In genomic region chr12:56267443-56268071, GRCh38 we compare ENCODE assay signal across 8 cellular contexts. TPM values are rescaled to one million over a fixed set of nuclear protein-coding genes. Genes with fewer than 3 reads are reported as not detected.
DNase-seq lines count a peak whose midpoint lies in the region; ATAC-seq, FAIRE-seq and TF ChIP-seq lines count a peak whose summit lies in the region.

No MANE protein-coding gene starts in this region.

- peaks cover 48% of the 10 kb centered on the region for H3F3A ChIP-seq in SK-N-SH (replicated peaks; ENCODE audit: insufficient read depth)

- WGBS in SK-N-SH (ENCODE audit: low lambda C conversion rate): 36% methylated on average over 21 of the region's 21 CpGs
- WGBS in K562 (ENCODE audit: insufficient coverage, low coverage, missing lambda C conversion rate): 34% methylated on average over 20 of the region's 21 CpGs
- 27% methylated on average over 21 of the region's 21 CpGs for WGBS in suprapubic skin

- intact Hi-C loops in K562 (cut with micrococcal nuclease): loop anchor here (2.0 kb wide), 2 partner anchors 33 to 43 kb away; partner anchors contain the start of genes CS and NABP2

- H3K9ac ChIP-seq in SK-N-SH (peak overlapping the region; percentile 85), K562 (ENCODE audit: insufficient read depth in 1 of 2, low read depth in 2 of 2, low read length in 2 of 2) (peak overlapping the region; percentile 71 to 87)

- no TSS peak for BruUV-seq in K562 (replicated peaks; lab: Mats Ljungman, UMichigan)

- H3K79me2 ChIP-seq in SK-N-SH (ENCODE audit: insufficient read depth): no peaks in the 10 kb centered on the region
- no peaks in the 10 kb centered on the region for H3K79me2 ChIP-seq in K562 (ENCODE audit: control insufficient read depth, insufficient read depth, low read length)

- CTCF ChIA-PET in SK-N-SH (lab: Yijun Ruan, JAX) (interaction anchor here (0.5 to 5.2 kb wide), 13 partner anchors 10 to 1316 kb away, joined by 3 to 49 read pairs (median 5); partner anchors contain the start of genes ANKRD52, CNPY2, PA2G4 and RAB5B), K562 (lab: Yijun Ruan, JAX; ENCODE audit: low intra/inter-chr PET ratio) (interaction anchor here (0.8 kb wide), 1 partner anchor 75 kb away, joined by 4 read pairs; no protein-coding TSS in a partner anchor)

- TF ChIP-seq CTCF in SK-N-SH (IDR thresholded peaks at IDR 0.05) (no peak), K562 (IDR thresholded peaks at IDR 0.05 in 2 of 3, conservative IDR thresholded peaks at IDR 0.05 in 1 of 3; ENCODE audit: insufficient read depth in 2 of 3, low read depth in 1 of 3, low read length in 3 of 3) (no peak), suprapubic skin (IDR thresholded peaks at IDR 0.05) (no peak), D721Med (IDR thresholded peaks at IDR 0.05; ENCODE audit: insufficient read depth, missing control alignments) (no peak)

- no peaks in the 10 kb centered on the region for H3K9me1 ChIP-seq in K562 (ENCODE audit: control insufficient read depth, insufficient read depth, low read length)

- peak overlapping the region; percentile 88 to 92; a peak in 3 of 4 replicates for H3K27ac ChIP-seq in SK-N-SH (ENCODE audit: low read depth in 2 of 2, low read length in 1 of 2)
- H3K27ac ChIP-seq in K562 (ENCODE audit: extremely low read depth, low read depth, low read length): peak overlapping the region; percentile 77; the same call in 2 of the 3 replicates
- H3K27ac ChIP-seq in layer of hippocampus (ENCODE audit: low read depth, low read length): peak overlapping the region; percentile 92
- H3K27ac ChIP-seq in suprapubic skin: peak overlapping the region; percentile 88

- TF ChIP-seq EP300 in SK-N-SH (IDR thresholded peaks at IDR 0.05; ENCODE audit: borderline replicate concordance in 1 of 2, low read depth in 1 of 2, low read length in 1 of 2) (no peak), K562 (IDR thresholded peaks at IDR 0.05; ENCODE audit: low read length) (no peak), suprapubic skin (IDR thresholded peaks at IDR 0.05) (no peak)

- H3K4me3 ChIP-seq in SK-N-SH (ENCODE audit: low read depth in 2 of 2, low read length in 1 of 2) (peak overlapping the region; percentile 69 to 74), K562 (peak overlapping the region; percentile 67), suprapubic skin (peak overlapping the region; percentile 63)

- H3K9me3 ChIP-seq in SK-N-SH (no peaks in the 10 kb centered on the region), K562 (replicated peaks; ENCODE audit: control insufficient read depth, insufficient read depth, low read depth, low read length) (no peaks in the 10 kb centered on the region), suprapubic skin (no peaks in the 10 kb centered on the region)

- H3K9me2 ChIP-seq in SK-N-SH: no peaks in the 10 kb centered on the region

- in situ Hi-C loops in K562 (cut with MboI): no loop called here

- H3K4me2 ChIP-seq in SK-N-SH (peak overlapping the region; percentile 86), K562 (ENCODE audit: insufficient read depth, low read length) (peak overlapping the region; percentile 88)

- ATAC-seq in SK-N-SH treated with all-trans-retinoic acid at 6 μM for 48 hours: no peak; the same call in 1 of the 3 replicates
- peak; percentile 11 for ATAC-seq in HG03571 (IDR thresholded peaks at IDR 0.05; ENCODE audit: unreplicated experiment)
- ATAC-seq in K562: peak; percentile 21

- DNase-seq in SK-N-SH (peak; percentile 53), K562 (ENCODE audit: extremely low read depth in 1 of 4, low spot score in 3 of 4) (peak; percentile 52 to 55 (median 52)), suprapubic skin (ENCODE audit: low spot score in 2 of 2) (no peak), D721Med (ENCODE audit: insufficient read length, low spot score) (no peak), superior temporal gyrus (ENCODE audit: extremely low spot score) (no peak)

- no peak for FAIRE-seq in K562 (lab: Jason Lieb, UNC)
- FAIRE-seq in D721Med (lab: Jason Lieb, UNC): no peak

- H3K4me1 ChIP-seq in SK-N-SH (ENCODE audit: control insufficient read depth in 1 of 2, insufficient read depth in 2 of 2, low read depth in 1 of 2, low read length in 1 of 2): peaks cover 0 to 8% of the 10 kb centered on the region in 2 experiments; a peak in 1 of 4 replicates
- H3K4me1 ChIP-seq in K562 (replicated peaks in 1 of 2; ENCODE audit: control insufficient read depth in 2 of 2, insufficient read depth in 2 of 2, low read length in 2 of 2): peaks cover 11 to 19% of the 10 kb centered on the region in 2 experiments; a peak in 4 of 5 replicates
- peaks cover 16% of the 10 kb centered on the region for H3K4me1 ChIP-seq in suprapubic skin

- no peak for TF ChIP-seq POLR2A in K562 (conservative IDR thresholded peaks at IDR 0.05)
- TF ChIP-seq POLR2A in suprapubic skin (IDR thresholded peaks at IDR 0.05): no peak

- H3K27me3 ChIP-seq in SK-N-SH (ENCODE audit: insufficient read depth) (no peaks in the 10 kb centered on the region), K562 (ENCODE audit: control insufficient read depth in 2 of 2, insufficient read depth in 2 of 2, low read length in 2 of 2) (no peaks in the 10 kb centered on the region), layer of hippocampus (ENCODE audit: control insufficient read depth, insufficient read depth, low read length) (no peaks in the 10 kb centered on the region), suprapubic skin (no peaks in the 10 kb centered on the region)

- no peak for TF ChIP-seq RAD21 in SK-N-SH (IDR thresholded peaks at IDR 0.05; ENCODE audit: low read length)
- TF ChIP-seq RAD21 in K562 (CRISPR knock-in tag; conservative IDR thresholded peaks at IDR 0.05 in 1 of 2, IDR thresholded peaks at IDR 0.05 in 1 of 2): no peak

- H2AFZ ChIP-seq in SK-N-SH (ENCODE audit: low read depth) (peak overlapping the region; percentile 96), K562 (ENCODE audit: low read depth, low read length) (peak overlapping the region; percentile 94)

- H3K36me3 ChIP-seq in SK-N-SH (replicated peaks in 1 of 2; ENCODE audit: control insufficient read depth in 1 of 2, insufficient read depth in 2 of 2, low read length in 1 of 2) (peaks cover 16 to 31% of the 10 kb centered on the region in 2 experiments), K562 (ENCODE audit: control insufficient read depth, insufficient read depth, low read length) (peaks cover 33% of the 10 kb centered on the region), suprapubic skin (peaks cover 23% of the 10 kb centered on the region)

- H4K20me1 ChIP-seq in SK-N-SH (ENCODE audit: insufficient read depth): no peaks in the 10 kb centered on the region
- H4K20me1 ChIP-seq in K562 (replicated peaks; ENCODE audit: control insufficient read depth, insufficient read depth, low read length): no peaks in the 10 kb centered on the region

- POLR2A ChIA-PET in SK-N-SH (lab: Yijun Ruan, JAX): interaction anchor here (0.6 to 1.8 kb wide), 11 partner anchors 9 to 222 kb away, joined by 3 to 12 read pairs (median 4); partner anchors contain the start of genes ANKRD52, CNPY2, CS and RNF41
- POLR2A ChIA-PET in K562 (lab: Yijun Ruan, JAX): interaction anchor here (0.7 to 3.3 kb wide), 9 partner anchors 9 to 150 kb away, joined by 3 to 25 read pairs (median 6); partner anchors contain the start of genes ANKRD52, IL23A, RNF41 and SMARCC2

RNA-seq across cellular contexts. Expression of gene COQ10A, which starts 0.8 kb away (rescaled TPM):
- polyA plus RNA-seq in SK-N-SH (2012; rRNA removed) (42.2 and 56.2 TPM in 2 replicates), K562 (2011; rRNA removed) (26.4 and 31.2 TPM in 2 replicates), K562 (2014; fragmentation: Illumina TruSeq; extraction: Trizol) (16.3 and 19.3 TPM in 2 replicates), K562 (2014; fragmentation: Nextera tagmentation; extraction: Ambion mirVana) (1 to 10 TPM; 3.1 to 5.7 TPM), K562 (2014; rRNA removed) (21.1 and 23.6 TPM in 2 replicates)
- polyA plus RNA-seq in SK-N-SH (2012; cell fraction: cytosol; rRNA removed): 27.5 and 30.4 TPM in 2 replicates
- polyA plus RNA-seq in SK-N-SH (2012; cell fraction: nucleus; rRNA removed): 121 and 165 TPM in 2 replicates
- total RNA-seq in K562 (2011; cell fraction: chromatin; rRNA removed; ENCODE audit: low replicate concordance): 40.5 and 51.5 TPM in 2 replicates
- total RNA-seq in K562 (2011; cell fraction: nucleolus; rRNA removed): 39.9 and 41.2 TPM in 2 replicates
- 38.4 and 43.7 TPM in 2 replicates for total RNA-seq in K562 (2011; cell fraction: nucleoplasm; rRNA removed)
- total RNA-seq in K562 (2014; rRNA removed) (11.3 and 14.3 TPM in 2 replicates), K562 (2014; rRNA removed; fragmentation: Illumina TruSeq; extraction: Trizol) (11.4 and 12.0 TPM in 2 replicates), K562 (2015; rRNA removed; fragmentation: Illumina TruSeq; extraction: Trizol) (10.0 and 11.0 TPM in 2 replicates), K562 (2021) (12.7 and 14.2 TPM in 2 replicates), suprapubic skin (10 to 100 TPM in 1 of 4 donors, 1 to 10 TPM in 3; 3.4 to 17.0 (median 7.6) TPM)
- polyA plus RNA-seq in K562 (2011; cell fraction: cytosol; rRNA removed): 19.6 and 35.7 TPM in 2 replicates
- 49.1 and 54.0 TPM in 2 replicates for polyA plus RNA-seq in K562 (2011; cell fraction: nucleus; rRNA removed)
- 11.8 and 21.5 TPM in 2 replicates for polyA plus RNA-seq in K562 (2012)
- 15.2 and 18.2 TPM in 2 replicates for polyA minus RNA-seq in K562 (2011; rRNA and poly(A)+ RNA removed)
- polyA minus RNA-seq in K562 (2011; cell fraction: cytosol; rRNA and poly(A)+ RNA removed): 5.1 and 7.4 TPM in 2 replicates
- polyA minus RNA-seq in K562 (2011; cell fraction: nucleus; rRNA and poly(A)+ RNA removed): 7.7 and 12.7 TPM in 2 replicates

RNA-seq across cellular contexts. Expression of gene ANKRD52, which starts 9.4 kb away (rescaled TPM):
- polyA plus RNA-seq in SK-N-SH (2012; rRNA removed): 22.5 and 23.4 TPM in 2 replicates
- polyA plus RNA-seq in SK-N-SH (2012; cell fraction: cytosol; rRNA removed): 9.9 and 14.0 TPM in 2 replicates
- 82.4 and 85.1 TPM in 2 replicates for polyA plus RNA-seq in SK-N-SH (2012; cell fraction: nucleus; rRNA removed)
- 36.9 and 89.7 TPM in 2 replicates for total RNA-seq in K562 (2011; cell fraction: chromatin; rRNA removed; ENCODE audit: low replicate concordance)
- total RNA-seq in K562 (2011; cell fraction: nucleolus; rRNA removed): 28.3 and 32.8 TPM in 2 replicates
- 34.2 and 38.4 TPM in 2 replicates for total RNA-seq in K562 (2011; cell fraction: nucleoplasm; rRNA removed)
- total RNA-seq in K562 (2014; rRNA removed): 7.5 and 14.9 TPM in 2 replicates
- total RNA-seq in K562 (2014; rRNA removed; fragmentation: Illumina TruSeq; extraction: Trizol): 5.8 and 7.9 TPM in 2 replicates
- 8.7 and 10.2 TPM in 2 replicates for total RNA-seq in K562 (2015; rRNA removed; fragmentation: Illumina TruSeq; extraction: Trizol)
- total RNA-seq in K562 (2021): 39.1 and 46.8 TPM in 2 replicates
- 7.4 and 13.4 TPM in 2 replicates for polyA plus RNA-seq in K562 (2011; rRNA removed)
- polyA plus RNA-seq in K562 (2011; cell fraction: cytosol; rRNA removed): 9.9 and 12.9 TPM in 2 replicates
- 33.2 and 50.3 TPM in 2 replicates for polyA plus RNA-seq in K562 (2011; cell fraction: nucleus; rRNA removed)
- polyA plus RNA-seq in K562 (2012): 21.4 and 22.5 TPM in 2 replicates
- polyA plus RNA-seq in K562 (2014; fragmentation: Illumina TruSeq; extraction: Trizol): 22.6 and 25.5 TPM in 2 replicates
- under 1 TPM; 0.52 to 0.55 TPM for polyA plus RNA-seq in K562 (2014; fragmentation: Nextera tagmentation; extraction: Ambion mirVana)
- polyA plus RNA-seq in K562 (2014; rRNA removed): 16.7 and 17.3 TPM in 2 replicates
- 9.5 and 13.7 TPM in 2 replicates for polyA minus RNA-seq in K562 (2011; rRNA and poly(A)+ RNA removed)
- polyA minus RNA-seq in K562 (2011; cell fraction: cytosol; rRNA and poly(A)+ RNA removed): 15.3 and 16.6 TPM in 2 replicates
- 7.7 and 12.7 TPM in 2 replicates for polyA minus RNA-seq in K562 (2011; cell fraction: nucleus; rRNA and poly(A)+ RNA removed)
- total RNA-seq in suprapubic skin: 10 to 100 TPM; 20.3 to 33.6 (median 24.6) TPM

RNA-seq across cellular contexts. Expression of gene CS, which starts 32.6 kb away (rescaled TPM):
- polyA plus RNA-seq in SK-N-SH (2012; rRNA removed): 121 and 149 TPM in 2 replicates
- 100 and 110 TPM in 2 replicates for polyA plus RNA-seq in SK-N-SH (2012; cell fraction: cytosol; rRNA removed)
- 127 and 172 TPM in 2 replicates for polyA plus RNA-seq in SK-N-SH (2012; cell fraction: nucleus; rRNA removed)
- 232 and 281 TPM in 2 replicates for total RNA-seq in K562 (2011; cell fraction: chromatin; rRNA removed; ENCODE audit: low replicate concordance)
- total RNA-seq in K562 (2011; cell fraction: nucleolus; rRNA removed): 149 and 156 TPM in 2 replicates
- 189 and 239 TPM in 2 replicates for total RNA-seq in K562 (2011; cell fraction: nucleoplasm; rRNA removed)
- total RNA-seq in K562 (2014; rRNA removed): 103 and 130 TPM in 2 replicates
- 149 and 156 TPM in 2 replicates for total RNA-seq in K562 (2014; rRNA removed; fragmentation: Illumina TruSeq; extraction: Trizol)
- total RNA-seq in K562 (2015; rRNA removed; fragmentation: Illumina TruSeq; extraction: Trizol): 164 and 168 TPM in 2 replicates
- 365 and 375 TPM in 2 replicates for total RNA-seq in K562 (2021)
- 107 and 183 TPM in 2 replicates for polyA plus RNA-seq in K562 (2011; rRNA removed)
- 101 and 152 TPM in 2 replicates for polyA plus RNA-seq in K562 (2011; cell fraction: cytosol; rRNA removed)
- polyA plus RNA-seq in K562 (2011; cell fraction: nucleus; rRNA removed): 173 and 189 TPM in 2 replicates
- polyA plus RNA-seq in K562 (2012): 183 and 226 TPM in 2 replicates
- polyA plus RNA-seq in K562 (2014; fragmentation: Illumina TruSeq; extraction: Trizol): 301 and 390 TPM in 2 replicates
- polyA plus RNA-seq in K562 (2014; fragmentation: Nextera tagmentation; extraction: Ambion mirVana): 100 to 1,000 TPM in 1 of 2 experiments, 10 to 100 TPM in 1; 99.9 to 239 TPM
- 109 and 122 TPM in 2 replicates for polyA plus RNA-seq in K562 (2014; rRNA removed)
- polyA minus RNA-seq in K562 (2011; rRNA and poly(A)+ RNA removed): 150 and 226 TPM in 2 replicates
- polyA minus RNA-seq in K562 (2011; cell fraction: cytosol; rRNA and poly(A)+ RNA removed): 315 and 351 TPM in 2 replicates
- 64.2 and 101 TPM in 2 replicates for polyA minus RNA-seq in K562 (2011; cell fraction: nucleus; rRNA and poly(A)+ RNA removed)
- 100 to 1,000 TPM; 176 to 218 (median 179) TPM for total RNA-seq in suprapubic skin

RNA-seq across cellular contexts. Expression of gene SLC39A5, which starts 37.7 kb away (rescaled TPM):
- polyA plus RNA-seq in SK-N-SH (2012; rRNA removed) (0.12 TPM in 1 of 2 replicates, not detected in the other), K562 (2011; rRNA removed) (0.08 and 0.18 TPM in 2 replicates), K562 (2014; fragmentation: Illumina TruSeq; extraction: Trizol) (0.10 TPM in 1 of 2 replicates, not detected in the other), K562 (2014; fragmentation: Nextera tagmentation; extraction: Ambion mirVana) (not detected), K562 (2014; rRNA removed) (not detected in 2 replicates)
- not detected in 2 replicates for polyA plus RNA-seq in SK-N-SH (2012; cell fraction: cytosol; rRNA removed)
- polyA plus RNA-seq in SK-N-SH (2012; cell fraction: nucleus; rRNA removed): 0.59 and 0.77 TPM in 2 replicates
- total RNA-seq in K562 (2011; cell fraction: chromatin; rRNA removed; ENCODE audit: low replicate concordance): 0.76 and 0.83 TPM in 2 replicates
- total RNA-seq in K562 (2011; cell fraction: nucleolus; rRNA removed): 0.67 and 1.6 TPM in 2 replicates
- 1.5 and 2.7 TPM in 2 replicates for total RNA-seq in K562 (2011; cell fraction: nucleoplasm; rRNA removed)
- total RNA-seq in K562 (2014; rRNA removed) (not detected in 2 replicates), K562 (2014; rRNA removed; fragmentation: Illumina TruSeq; extraction: Trizol) (not detected in 2 replicates), K562 (2015; rRNA removed; fragmentation: Illumina TruSeq; extraction: Trizol) (not detected in 2 replicates), K562 (2021) (0.27 TPM in 1 of 2 replicates, not detected in the other), suprapubic skin (1 to 10 TPM in 2 of 4 donors, not detected in 2; 1.3 to 2.4 TPM)
- 0.06 TPM in 1 of 2 replicates, not detected in the other for polyA plus RNA-seq in K562 (2011; cell fraction: cytosol; rRNA removed)
- 0.41 and 0.42 TPM in 2 replicates for polyA plus RNA-seq in K562 (2011; cell fraction: nucleus; rRNA removed)
- 0.13 and 0.40 TPM in 2 replicates for polyA plus RNA-seq in K562 (2012)
- not detected in 2 replicates for polyA minus RNA-seq in K562 (2011; rRNA and poly(A)+ RNA removed)
- not detected in 2 replicates for polyA minus RNA-seq in K562 (2011; cell fraction: cytosol; rRNA and poly(A)+ RNA removed)
- not detected in 2 replicates for polyA minus RNA-seq in K562 (2011; cell fraction: nucleus; rRNA and poly(A)+ RNA removed)

RNA-seq across cellular contexts. Expression of gene NABP2, which starts 43.4 kb away (rescaled TPM):
- polyA plus RNA-seq in SK-N-SH (2012; rRNA removed): 49.3 and 52.3 TPM in 2 replicates
- 52.7 and 53.6 TPM in 2 replicates for polyA plus RNA-seq in SK-N-SH (2012; cell fraction: cytosol; rRNA removed)
- polyA plus RNA-seq in SK-N-SH (2012; cell fraction: nucleus; rRNA removed): 12.7 and 13.1 TPM in 2 replicates
- 7.0 and 11.2 TPM in 2 replicates for total RNA-seq in K562 (2011; cell fraction: chromatin; rRNA removed; ENCODE audit: low replicate concordance)
- total RNA-seq in K562 (2011; cell fraction: nucleolus; rRNA removed): 9.1 and 11.5 TPM in 2 replicates
- total RNA-seq in K562 (2011; cell fraction: nucleoplasm; rRNA removed): 12.6 and 12.7 TPM in 2 replicates
- total RNA-seq in K562 (2014; rRNA removed): 49.3 and 53.1 TPM in 2 replicates
- 38.1 and 38.2 TPM in 2 replicates for total RNA-seq in K562 (2014; rRNA removed; fragmentation: Illumina TruSeq; extraction: Trizol)
- total RNA-seq in K562 (2015; rRNA removed; fragmentation: Illumina TruSeq; extraction: Trizol): 50.0 and 51.5 TPM in 2 replicates
- total RNA-seq in K562 (2021): 39.5 and 43.1 TPM in 2 replicates
- 51.6 and 60.6 TPM in 2 replicates for polyA plus RNA-seq in K562 (2011; rRNA removed)
- polyA plus RNA-seq in K562 (2011; cell fraction: cytosol; rRNA removed): 66.8 and 75.5 TPM in 2 replicates
- 13.8 and 14.0 TPM in 2 replicates for polyA plus RNA-seq in K562 (2011; cell fraction: nucleus; rRNA removed)
- polyA plus RNA-seq in K562 (2012): 44.4 and 46.0 TPM in 2 replicates
- polyA plus RNA-seq in K562 (2014; fragmentation: Illumina TruSeq; extraction: Trizol): 43.5 and 43.8 TPM in 2 replicates
- polyA plus RNA-seq in K562 (2014; fragmentation: Nextera tagmentation; extraction: Ambion mirVana): 10 to 100 TPM; 11.3 to 28.0 TPM
- 46.8 and 58.2 TPM in 2 replicates for polyA plus RNA-seq in K562 (2014; rRNA removed)
- polyA minus RNA-seq in K562 (2011; rRNA and poly(A)+ RNA removed): 27.9 and 28.7 TPM in 2 replicates
- polyA minus RNA-seq in K562 (2011; cell fraction: cytosol; rRNA and poly(A)+ RNA removed): 17.8 and 19.0 TPM in 2 replicates
- 4.4 and 8.1 TPM in 2 replicates for polyA minus RNA-seq in K562 (2011; cell fraction: nucleus; rRNA and poly(A)+ RNA removed)
- total RNA-seq in suprapubic skin: 10 to 100 TPM; 13.3 to 23.7 (median 20.1) TPM

Comparison
In these comparisons a context has a peak if more than half of its experiments do, and no peak if none do; other contexts are left out.
1. DNase-seq: peak in SK-N-SH (single experiment) and K562 (4 of 4); none in suprapubic skin (0 of 2), D721Med (single experiment) and superior temporal gyrus (single experiment).
2. Of the 27 proteins assayed by ChIP-seq in both K562 and SK-N-SH: peak only in K562: ELF1, USF2 and ZBTB33; only in SK-N-SH: none; in both: none; in neither: 24.
3. Peak in every context shown above with its lines, with median percentiles within 50 percentile points of each other: H3K27ac ChIP-seq and H3K4me3 ChIP-seq.